ENCODE assay signal across 14 cellular contexts in genomic region chr15:90552929-90553211, GRCh38. TPM values are rescaled to one million over a fixed set of nuclear protein-coding genes. Genes with fewer than 3 reads are reported as not detected.
DNase-seq lines count a peak whose midpoint lies in the region; TF ChIP-seq lines count a peak whose summit lies in the region.
"Had no signal": no experiment of that assay in that cellular context is flagged by ENCODE, and none has a peak within 500 bp of the region (broad histone marks: within the 10 kb centered on the region; RNA-seq: fewer than 3 reads in every experiment).

No MANE protein-coding gene starts in this region.

- 62 to 67% methylated on average over 1 of the region's 1 CpG for WGBS in esophagus, 2 donors
- WGBS in tibial nerve, 2 donors: 18 to 20% methylated on average over 1 of the region's 1 CpG

- H3K4me1 Mint-ChIP-seq in activated T-cell treated with anti-CD3 and anti-CD28 coated beads, Interleukin-2, amount 50 U/mL, for 24 hours (ENCODE audit: low read depth): peaks cover 64% of the 10 kb centered on the region
- H3K4me1 Mint-ChIP-seq in osteocyte (ENCODE audit: unreplicated experiment): peaks cover 43% of the 10 kb centered on the region

- H3K9me3 Mint-ChIP-seq in activated T-cell treated with anti-CD3 and anti-CD28 coated beads, Interleukin-2, amount 50 U/mL, for 24 hours: no peaks in the 10 kb centered on the region
- H3K9me3 Mint-ChIP-seq in osteocyte (ENCODE audit: unreplicated experiment): no peaks in the 10 kb centered on the region
- H3K9me3 Mint-ChIP-seq: activated naive CD8-positive, alpha-beta T cell treated with anti-CD3 and anti-CD28 coated beads, Interleukin-2, amount 10 ng/mL, durations not matched to agents 7 days and 5 days had no signal

- no peak for DNase-seq in activated T-cell treated with anti-CD3 and anti-CD28 coated beads, Interleukin-2, amount 50 U/mL, for 24 hours
- no peak for DNase-seq in activated T-cell treated with anti-CD3 and anti-CD28 coated beads, Interleukin-2, amount 50 U/mL, for 48 hours
- DNase-seq in osteocyte (ENCODE audit: extremely low spot score, unreplicated experiment) (no peak), tibial nerve (ENCODE audit: low spot score in 2 of 2) (no peak), OCI-M1 (lab: John Stamatoyannopoulos, UW) (no peak), NCI-H2196 (lab: John Stamatoyannopoulos, UW; ENCODE audit: unreplicated experiment) (no peak)
- no peak for DNase-seq in activated effector memory CD4-positive, alpha-beta T cell treated with Interleukin-2 at 50 U/mL for 16 hours
- DNase-seq: activated naive CD8-positive, alpha-beta T cell treated with anti-CD3 and anti-CD28 coated beads, Interleukin-2, amount 10 ng/mL, durations not matched to agents 7 days and 5 days; NCI-H1694 treated with DMSO at 0.1 percent for 48 hours; NCI-H69; SHP77 had no signal

- H3K4me3 Mint-ChIP-seq in activated T-cell treated with anti-CD3 and anti-CD28 coated beads, Interleukin-2, amount 50 U/mL, for 24 hours: no peak overlapping the region
- peak overlapping the region; percentile 58 for H3K4me3 Mint-ChIP-seq in osteocyte (ENCODE audit: unreplicated experiment)
- H3K4me3 Mint-ChIP-seq: activated naive CD8-positive, alpha-beta T cell treated with anti-CD3 and anti-CD28 coated beads, Interleukin-2, amount 10 ng/mL, durations not matched to agents 7 days and 5 days had no signal

- H3K27me3 ChIP-seq in esophagus (ENCODE audit: control insufficient read depth in 1 of 2, insufficient read depth in 2 of 2, low read length in 2 of 2) (no peaks in the 10 kb centered on the region), tibial nerve (no peaks in the 10 kb centered on the region)

- H3K9me3 ChIP-seq in esophagus (ENCODE audit: control insufficient read depth in 2 of 2, insufficient read depth in 1 of 2, low read depth in 1 of 2, low read length in 1 of 2) (no peaks in the 10 kb centered on the region), tibial nerve (no peaks in the 10 kb centered on the region)

- H3K27ac ChIP-seq in esophagus (ENCODE audit: low read depth in 2 of 2, low read length in 1 of 2): peak overlapping the region; percentile 8 to 55
- peak overlapping the region; percentile 71 to 95 (median 82) for H3K27ac ChIP-seq in tibial nerve
- H3K27ac ChIP-seq: 22Rv1 had no signal

- H3K36me3 Mint-ChIP-seq in activated T-cell treated with anti-CD3 and anti-CD28 coated beads, Interleukin-2, amount 50 U/mL, for 24 hours (ENCODE audit: low read depth): peaks cover 61% of the 10 kb centered on the region
- H3K36me3 Mint-ChIP-seq in osteocyte (ENCODE audit: unreplicated experiment): peaks cover 2% of the 10 kb centered on the region

- no peak for TF ChIP-seq POLR2A in tibial nerve (IDR thresholded peaks at IDR 0.05)

- H3K27me3 Mint-ChIP-seq in activated T-cell treated with anti-CD3 and anti-CD28 coated beads, Interleukin-2, amount 50 U/mL, for 24 hours: no peaks in the 10 kb centered on the region
- no peaks in the 10 kb centered on the region for H3K27me3 Mint-ChIP-seq in osteocyte (ENCODE audit: unreplicated experiment)
- H3K27me3 Mint-ChIP-seq: activated naive CD8-positive, alpha-beta T cell treated with anti-CD3 and anti-CD28 coated beads, Interleukin-2, amount 10 ng/mL, durations not matched to agents 7 days and 5 days; progenitor cell of endocrine pancreas had no signal

- no peak for TF ChIP-seq CTCF in osteocyte (IDR thresholded peaks at IDR 0.05)
- no peak for TF ChIP-seq CTCF in tibial nerve (IDR thresholded peaks at IDR 0.05)

- TF ChIP-seq EP300 in tibial nerve (IDR thresholded peaks at IDR 0.05): no peak

- H3K36me3 ChIP-seq in esophagus (ENCODE audit: control insufficient read depth in 2 of 2, insufficient read depth in 2 of 2, low read length in 1 of 2) (peaks cover 0 to 2% of the 10 kb centered on the region in 2 donors), tibial nerve (peaks cover 0 to 11% (median 0%) of the 10 kb centered on the region in 3 donors)

- H3K27ac Mint-ChIP-seq in activated T-cell treated with anti-CD3 and anti-CD28 coated beads, Interleukin-2, amount 50 U/mL, for 24 hours: peak overlapping the region; percentile 53
- H3K27ac Mint-ChIP-seq in osteocyte (ENCODE audit: unreplicated experiment): peak overlapping the region; percentile 93
- H3K27ac Mint-ChIP-seq: activated naive CD8-positive, alpha-beta T cell treated with anti-CD3 and anti-CD28 coated beads, Interleukin-2, amount 10 ng/mL, durations not matched to agents 7 days and 5 days had no signal

- H3K4me3 ChIP-seq in esophagus (ENCODE audit: low read depth in 1 of 2, low read length in 2 of 2): no peak overlapping the region
- peak overlapping the region in 2 of 4 donors; percentile 5 to 22 for H3K4me3 ChIP-seq in tibial nerve

- H3K4me1 ChIP-seq in esophagus (ENCODE audit: control insufficient read depth in 2 of 2, insufficient read depth in 2 of 2, low read length in 1 of 2) (no peaks in the 10 kb centered on the region), tibial nerve (peaks cover 0 to 68% (median 41%) of the 10 kb centered on the region in 4 donors)

RNA-seq across cellular contexts. Expression of gene CRTC3, which starts 23.1 kb away (rescaled TPM):
- 1 to 10 TPM; 5.0 to 7.1 TPM for polyA plus RNA-seq in esophagus
- total RNA-seq in osteocyte: 45.6 and 48.6 TPM in 2 replicates
- total RNA-seq in tibial nerve: 10 to 100 TPM; 52.7 to 63.7 (median 60.6) TPM
